Comparison of ENCODE assay signal across 8 cellular contexts in genomic region chr12:123634142-123634561, GRCh38. TPM values are rescaled to one million over a fixed set of nuclear protein-coding genes. Genes with fewer than 3 reads are reported as not detected.
DNase-seq lines count a peak whose midpoint lies in the region; ATAC-seq and TF ChIP-seq lines count a peak whose summit lies in the region.

No MANE protein-coding gene starts in this region.

- H3K27ac ChIP-seq in DND-41 (ENCODE audit: low read length) (peak overlapping the region; percentile 95), osteoblast (ENCODE audit: low read depth, low read length) (peak overlapping the region; percentile 95)

- H3K27ac Mint-ChIP-seq in effector memory CD8-positive, alpha-beta T cell, result peak overlapping the region; percentile 99 to 100

- ATAC-seq in DND-41 (ENCODE audit: insufficient read depth, low read depth) (no peak), HG03342 (IDR thresholded peaks at IDR 0.05; ENCODE audit: unreplicated experiment) (no peak)
- ATAC-seq in effector memory CD8-positive, alpha-beta T cell (replicated peaks), result no peak

- no peaks in the 10 kb centered on the region for H3K27me3 ChIP-seq in DND-41 (ENCODE audit: insufficient read depth, low read length, poor library complexity)
- no peaks in the 10 kb centered on the region for H3K27me3 ChIP-seq in NT2/D1 (ENCODE audit: insufficient read depth, insufficient read length)
- H3K27me3 ChIP-seq in osteoblast (ENCODE audit: insufficient read depth, low read length), result no peaks in the 10 kb centered on the region

- H3K9me3 Mint-ChIP-seq in effector memory CD8-positive, alpha-beta T cell, result no peaks in the 10 kb centered on the region

- no peak for TF ChIP-seq CTCF in DND-41 (IDR thresholded peaks at IDR 0.05; ENCODE audit: borderline replicate concordance, extremely low read depth, low read length, poor library complexity, severe bottlenecking)
- no peak for TF ChIP-seq CTCF in osteoblast (IDR thresholded peaks at IDR 0.05; ENCODE audit: extremely low read depth, low read depth, low read length)

- peaks cover 26% of the 10 kb centered on the region for H3K4me1 ChIP-seq in DND-41 (ENCODE audit: insufficient read depth, low read length)
- H3K4me1 ChIP-seq in NT2/D1 (ENCODE audit: insufficient read depth, insufficient read length), result no peaks in the 10 kb centered on the region
- H3K4me1 ChIP-seq in osteoblast (ENCODE audit: insufficient read depth, low read length), result peaks cover 15% of the 10 kb centered on the region

- H3K79me2 ChIP-seq in DND-41 (ENCODE audit: insufficient read depth, low read length) (peaks cover 61% of the 10 kb centered on the region), osteoblast (ENCODE audit: insufficient read depth, low read length) (peaks cover 53% of the 10 kb centered on the region)

- peaks cover 49% of the 10 kb centered on the region for H3K36me3 Mint-ChIP-seq in effector memory CD8-positive, alpha-beta T cell (ENCODE audit: insufficient read depth)

- peaks cover 16 to 27% of the 10 kb centered on the region in 2 donors for H3K4me1 Mint-ChIP-seq in effector memory CD8-positive, alpha-beta T cell (ENCODE audit: low read depth in 2 of 2)

- H4K20me1 ChIP-seq in DND-41 (ENCODE audit: insufficient read depth, low read length), result no peaks in the 10 kb centered on the region
- no peaks in the 10 kb centered on the region for H4K20me1 ChIP-seq in osteoblast (ENCODE audit: insufficient read depth, low read length)

- H3K4me2 ChIP-seq in DND-41 (ENCODE audit: insufficient read depth, low read length), result peak overlapping the region; percentile 66
- H3K4me2 ChIP-seq in osteoblast (ENCODE audit: insufficient read depth, low read length), result peak overlapping the region; percentile 98

- peak; percentile 24 for DNase-seq in DND-41
- no peak for DNase-seq in NT2/D1 (ENCODE audit: low read depth, low spot score)
- DNase-seq in effector memory CD8-positive, alpha-beta T cell, result no peak
- no peak for DNase-seq in osteoblast (ENCODE audit: insufficient read length, low spot score, missing footprints)
- no peak for DNase-seq in NCI-H526 (lab: John Stamatoyannopoulos, UW)
- DNase-seq in globus pallidus (ENCODE audit: low spot score), result no peak
- no peak for DNase-seq in cerebellum (ENCODE audit: low spot score)

- H2AFZ ChIP-seq in DND-41 (ENCODE audit: low read depth, low read length) (peak overlapping the region; percentile 99), osteoblast (ENCODE audit: low read length) (peak overlapping the region; percentile 99)

- no peaks in the 10 kb centered on the region for H3K9me3 ChIP-seq in DND-41 (ENCODE audit: insufficient read depth, low read length, severe bottlenecking)
- H3K9me3 ChIP-seq in NT2/D1 (ENCODE audit: insufficient read depth, low read length), result no peaks in the 10 kb centered on the region
- H3K9me3 ChIP-seq in osteoblast (ENCODE audit: low read depth, low read length), result no peaks in the 10 kb centered on the region

- H3K27me3 Mint-ChIP-seq in effector memory CD8-positive, alpha-beta T cell, result no peaks in the 10 kb centered on the region

- H3K4me3 ChIP-seq in DND-41 (ENCODE audit: low read depth in 1 of 2, low read length in 2 of 2) (peak overlapping the region; percentile 96 to 98), NT2/D1 (ENCODE audit: insufficient read length, low read depth) (peak overlapping the region; percentile 96), osteoblast (ENCODE audit: insufficient read depth, low read length) (peak overlapping the region; percentile 98)

- H3K4me3 Mint-ChIP-seq in effector memory CD8-positive, alpha-beta T cell, result peak overlapping the region; percentile 95 to 100

- H3K9ac ChIP-seq in DND-41 (ENCODE audit: low read depth, low read length) (peak overlapping the region; percentile 96), NT2/D1 (ENCODE audit: insufficient read length, low read depth) (peak overlapping the region; percentile 97)

- H3K36me3 ChIP-seq in DND-41 (ENCODE audit: insufficient read depth, low read length) (peaks cover 19% of the 10 kb centered on the region), NT2/D1 (ENCODE audit: insufficient read depth, insufficient read length, low read length) (peaks cover 47% of the 10 kb centered on the region), osteoblast (ENCODE audit: insufficient read depth, low read length) (peaks cover 21% of the 10 kb centered on the region)

RNA-seq across cellular contexts. Expression of gene GTF2H3, which starts 0.5 kb away (rescaled TPM):
- total RNA-seq in osteoblast (35.9 and 38.7 TPM in 2 replicates), cerebellum (28.0 TPM)

RNA-seq across cellular contexts. Expression of gene EIF2B1, which starts 0.7 kb away (rescaled TPM):
- 32.4 and 32.6 TPM in 2 replicates for total RNA-seq in osteoblast
- total RNA-seq in cerebellum, result 27.5 TPM

RNA-seq across cellular contexts. Expression of gene DDX55, which starts 32.3 kb away (rescaled TPM):
- total RNA-seq in osteoblast, result 19.2 and 20.6 TPM in 2 replicates
- total RNA-seq in cerebellum, result 20.6 TPM

RNA-seq across cellular contexts. Expression of gene TCTN2, which starts 36.8 kb away (rescaled TPM):
- 23.5 and 23.6 TPM in 2 replicates for total RNA-seq in osteoblast
- total RNA-seq in cerebellum, result 22.8 TPM

RNA-seq across cellular contexts. Expression of gene TMED2, which starts 49.8 kb away (rescaled TPM):
- total RNA-seq in osteoblast (382 and 418 TPM in 2 replicates), cerebellum (122 TPM)
